ENCODE assay signal across 8 cellular contexts in genomic region chr1:200837931-200838571, GRCh38. TPM values are rescaled to one million over a fixed set of nuclear protein-coding genes. Genes with fewer than 3 reads are reported as not detected.
A peak's percentile ranks its signal among the peaks of the same experiment; 100 is the strongest.
DNase-seq lines count a peak whose midpoint lies in the region; ATAC-seq and TF ChIP-seq lines count a peak whose summit lies in the region.

No MANE protein-coding gene starts in this region.

- TF ChIP-seq EP300 in tibial nerve (IDR thresholded peaks at IDR 0.05): no peak

- peak; percentile 94 for TF ChIP-seq CTCF in PC-3 (conservative IDR thresholded peaks at IDR 0.05; ENCODE audit: low read depth, low read length)
- TF ChIP-seq CTCF in fibroblast of lung (conservative IDR thresholded peaks at IDR 0.05 in 1 of 2, IDR thresholded peaks at IDR 0.05 in 1 of 2; ENCODE audit: low read depth in 1 of 2, low read length in 2 of 2): peak in 1 of 2 donors; percentile 32
- TF ChIP-seq CTCF in tibial nerve (IDR thresholded peaks at IDR 0.05): peak; percentile 34 to 43 (median 36)

- H3K79me2 ChIP-seq in PC-3 (ENCODE audit: low read length) (no peaks in the 10 kb centered on the region), fibroblast of lung (ENCODE audit: control insufficient read depth, insufficient read depth, low read length) (peaks cover 3% of the 10 kb centered on the region)

- H3K4me2 ChIP-seq in PC-3 (ENCODE audit: low read length) (no peak overlapping the region), fibroblast of lung (ENCODE audit: extremely low read depth, insufficient read depth, low read length) (peak overlapping the region; percentile 23)

- H3K9ac ChIP-seq in PC-3 (ENCODE audit: low read length): no peak overlapping the region
- no peak overlapping the region for H3K9ac ChIP-seq in fibroblast of lung (ENCODE audit: insufficient read depth, low read length)

- POLR2A ChIA-PET in PC-3 (lab: Charles Lee; ENCODE audit: unreplicated experiment): interaction anchor here (0.6 to 1.0 kb wide), 2 partner anchors 13 to 168 kb away, joined by 3 to 7 read pairs; partner anchors contain the start of gene DDX59

- intact Hi-C loops in PC-3 (cut with micrococcal nuclease): loop anchor here (1.0 kb wide), 2 partner anchors 217 to 279 kb away; no protein-coding TSS in a partner anchor

- no peak for TF ChIP-seq POLR2A in tibial nerve (IDR thresholded peaks at IDR 0.05)

- H2AFZ ChIP-seq in PC-3 (ENCODE audit: low read length) (no peak overlapping the region), fibroblast of lung (ENCODE audit: low read length) (no peak overlapping the region)

- 32 to 34% methylated on average over 2 of the region's 2 CpGs for WGBS in tibial nerve, 2 donors

- H3K4me3 ChIP-seq in PC-3 (ENCODE audit: low read length): no peak overlapping the region
- H3K4me3 ChIP-seq in fibroblast of lung (replicated peaks in 1 of 4; ENCODE audit: control extremely low read depth in 1 of 4, insufficient read depth in 1 of 4, low read depth in 3 of 4, low read length in 4 of 4): no peak overlapping the region
- no peak overlapping the region for H3K4me3 ChIP-seq in tibial nerve

- no TSS peak for BruUV-seq in PC-3 (replicated peaks; lab: Mats Ljungman, UMichigan)

- peak; percentile 55 for ATAC-seq in PC-3

- H3K4me1 ChIP-seq in PC-3 (ENCODE audit: insufficient read depth, low read length): no peaks in the 10 kb centered on the region
- peaks cover 11% of the 10 kb centered on the region for H3K4me1 ChIP-seq in fibroblast of lung (ENCODE audit: control insufficient read depth, extremely low read depth, insufficient read depth, low read length)
- H3K4me1 ChIP-seq in tibial nerve: peaks cover 0 to 15% (median 0%) of the 10 kb centered on the region in 4 donors

- H3K9me2 ChIP-seq in PC-3 (replicated peaks; ENCODE audit: low read length): no peaks in the 10 kb centered on the region

- H3K9me3 ChIP-seq in PC-3 (ENCODE audit: low read length) (no peaks in the 10 kb centered on the region), fibroblast of lung (ENCODE audit: control insufficient read depth, insufficient read depth, low read depth, low read length) (no peaks in the 10 kb centered on the region), tibial nerve (peaks cover 0 to 3% (median 0%) of the 10 kb centered on the region in 4 donors)

- CTCF ChIA-PET in PC-3 (lab: Charles Lee): interaction anchor here (0.7 to 0.9 kb wide), 4 partner anchors 198 to 279 kb away, joined by 3 to 5 read pairs (median 3); no protein-coding TSS in a partner anchor

- H3K36me3 ChIP-seq in PC-3 (ENCODE audit: low read depth, low read length): peaks cover 5% of the 10 kb centered on the region
- H3K36me3 ChIP-seq in fibroblast of lung (ENCODE audit: control insufficient read depth, insufficient read depth, low read length): peaks cover 2% of the 10 kb centered on the region
- H3K36me3 ChIP-seq in tibial nerve: peaks cover 0 to 28% (median 0%) of the 10 kb centered on the region in 3 donors

- H3F3A ChIP-seq in PC-3 (ENCODE audit: low read length, unreplicated experiment): no peaks in the 10 kb centered on the region

- H3K27me3 ChIP-seq in PC-3 (ENCODE audit: low read length) (no peaks in the 10 kb centered on the region), fibroblast of lung (ENCODE audit: control insufficient read depth, insufficient read depth, low read length) (no peaks in the 10 kb centered on the region), tibial nerve (no peaks in the 10 kb centered on the region)

- H4K20me1 ChIP-seq in PC-3 (ENCODE audit: low read length) (no peaks in the 10 kb centered on the region), fibroblast of lung (ENCODE audit: control insufficient read depth, extremely low read depth, insufficient read depth, low read length) (no peaks in the 10 kb centered on the region)

- H3K27ac ChIP-seq in PC-3 (ENCODE audit: low read length): no peak overlapping the region
- H3K27ac ChIP-seq in fibroblast of lung (ENCODE audit: insufficient read depth, low read length): peak overlapping the region; percentile 29
- H3K27ac ChIP-seq in tibial nerve: no peak overlapping the region

- DNase-seq in SIG-M5 treated with dmso at 0.1 percent for 504 hours (lab: John Stamatoyannopoulos, UW; ENCODE audit: unreplicated experiment) (peak; percentile 18), SIG-M5 (lab: John Stamatoyannopoulos, UW) (no peak), PC-3 (peak; percentile 82), fibroblast of lung (ENCODE audit: low read depth in 2 of 2) (peak; percentile 7 to 59), tibial nerve (ENCODE audit: low spot score in 2 of 2) (no peak), nucleus accumbens (lab: John Stamatoyannopoulos, UW) (no peak), epidermal melanocyte (ENCODE audit: insufficient read length, low spot score) (no peak), middle frontal gyrus (ENCODE audit: extremely low spot score, low spot score) (no peak)

RNA-seq across cellular contexts. Expression of gene GPR25, which starts 34.7 kb away (rescaled TPM):
- total RNA-seq in PC-3 (2014; rRNA removed): not detected in 2 replicates
- not detected in 2 replicates for total RNA-seq in fibroblast of lung
- polyA plus RNA-seq in fibroblast of lung: not detected in 2 replicates
- polyA plus RNA-seq in fibroblast of lung (2012): not detected in 2 replicates
- not detected in 2 replicates for polyA minus RNA-seq in fibroblast of lung (ENCODE audit: low replicate concordance)
- not detected for total RNA-seq in tibial nerve

RNA-seq across cellular contexts. Expression of gene INAVA, which starts 56.6 kb away (rescaled TPM):
- 102 and 128 TPM in 2 replicates for total RNA-seq in PC-3 (2014; rRNA removed)
- total RNA-seq in fibroblast of lung: not detected in 2 replicates
- 0.02 and 0.03 TPM in 2 replicates for polyA plus RNA-seq in fibroblast of lung
- 0.12 and 0.13 TPM in 2 replicates for polyA plus RNA-seq in fibroblast of lung (2012)
- not detected in 2 replicates for polyA minus RNA-seq in fibroblast of lung (ENCODE audit: low replicate concordance)
- not detected for total RNA-seq in tibial nerve

Comparison
In these comparisons a context has a peak if more than half of its experiments do, and no peak if none do; other contexts are left out.
1. DNase-seq: peak in SIG-M5 treated with dmso at 0.1 percent for 504 hours (single experiment), PC-3 (single experiment) and fibroblast of lung (2 of 2); none in SIG-M5 (single experiment), tibial nerve (0 of 2), nucleus accumbens (0 of 56), epidermal melanocyte (single experiment) and middle frontal gyrus (single experiment).
2. RNA of gene INAVA, which starts 56.6 kb away (total RNA-seq): 102 to 128 TPM in PC-3; not detected in fibroblast of lung and not detected in tibial nerve; every median in the first group is over 100 times any median in the second.